ENCODE assay signal across 16 cellular contexts in the genomic region with DNA sequence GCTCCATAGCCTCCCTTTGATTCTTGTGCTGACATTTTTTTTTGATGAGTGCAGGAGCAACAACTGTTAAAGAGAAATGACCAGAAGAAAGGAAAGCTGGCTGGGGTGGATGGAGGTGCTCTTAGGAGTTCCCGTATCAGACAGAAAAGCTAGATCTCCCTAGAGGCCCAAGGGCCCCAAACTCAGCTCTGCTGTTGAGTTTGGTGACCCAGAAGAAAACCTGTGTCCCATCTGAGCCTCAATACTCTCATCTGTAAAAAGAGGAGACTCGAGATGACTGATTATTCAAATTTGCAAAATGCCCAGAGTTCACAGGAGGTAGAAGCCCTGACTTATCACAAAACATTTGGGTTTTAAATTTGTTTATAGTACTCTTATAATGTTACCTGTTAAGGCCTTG.
DNase-seq lines count a peak whose midpoint lies in the region; ATAC-seq and TF ChIP-seq lines count a peak whose summit lies in the region.
"Had no signal": no experiment of that assay in that cellular context is flagged by ENCODE, and none has a peak within 500 bp of the region (broad histone marks: within the 10 kb centered on the region; RNA-seq: fewer than 3 reads in every experiment).

No MANE protein-coding gene starts in this region.

- H3K9me3 Mint-ChIP-seq in nephron progenitor cell = no peaks in the 10 kb centered on the region

- H3K4me1 ChIP-seq in Karpas-422 (ENCODE audit: low read length) = peaks cover 8% of the 10 kb centered on the region
- H3K4me1 ChIP-seq in HAP-1 = peaks cover 9% of the 10 kb centered on the region

- peak overlapping the region; percentile 26 for H3K27ac Mint-ChIP-seq in nephron progenitor cell

- H4K20me1 ChIP-seq in Karpas-422 (ENCODE audit: insufficient read depth, low read depth, low read length) = no peaks in the 10 kb centered on the region

- H3K9me3 ChIP-seq in Karpas-422 (ENCODE audit: low read length) (no peaks in the 10 kb centered on the region), HAP-1 (no peaks in the 10 kb centered on the region)

- no peaks in the 10 kb centered on the region for H3K36me3 Mint-ChIP-seq in nephron progenitor cell (ENCODE audit: low read depth)

- H3K79me2 ChIP-seq in Karpas-422 (ENCODE audit: low read length) = no peaks in the 10 kb centered on the region

- H3K4me2 ChIP-seq in Karpas-422 (ENCODE audit: low read depth, low read length, poor library complexity, severe bottlenecking) = no peak overlapping the region
- H3K4me2 ChIP-seq: KMS-11, PC-9 had no signal

- H3K27me3 ChIP-seq in Karpas-422 (ENCODE audit: low read length) (no peaks in the 10 kb centered on the region), HAP-1 (ENCODE audit: low read depth) (no peaks in the 10 kb centered on the region)

- H2AFZ ChIP-seq in Karpas-422 (ENCODE audit: low read length) = peak overlapping the region; percentile 12; the same call in 1 of the 2 replicates
- H2AFZ ChIP-seq: PC-9 had no signal

- H3K4me3 ChIP-seq in Karpas-422 (ENCODE audit: low read length) (no peak overlapping the region), HAP-1 (no peak overlapping the region)
- H3K4me3 ChIP-seq: PC-9 had no signal

- no peaks in the 10 kb centered on the region for H3K4me1 Mint-ChIP-seq in nephron progenitor cell

- peaks cover 3% of the 10 kb centered on the region for H3K27me3 Mint-ChIP-seq in nephron progenitor cell (ENCODE audit: low read depth, poor library complexity)

- no peak for DNase-seq in Karpas-422
- DNase-seq in nephron progenitor cell = no peak
- no peak for DNase-seq in foreskin melanocyte
- DNase-seq in GF-D8 (lab: John Stamatoyannopoulos, UW) = no peak
- no peak for DNase-seq in HAP-1 (ENCODE audit: low spot score in 2 of 2)
- DNase-seq: COR-L47, GOT3, NCI-H1092, NCI-H146, NCI-H2081, NCI-H748 treated with DMSO at 0.1 percent for 48 hours, PC-9 had no signal

- in situ Hi-C loops in HAP-1 (cut with MboI; ENCODE audit: low sequenced_read_pairs) = no loop called here

- TF ChIP-seq CTCF in nephron progenitor cell (IDR thresholded peaks at IDR 0.05) = no peak

- H3K9ac ChIP-seq in Karpas-422 (ENCODE audit: low read length) = no peak overlapping the region
- H3K9ac ChIP-seq: KMS-11 had no signal

- ATAC-seq in GM18520 (IDR thresholded peaks at IDR 0.05; ENCODE audit: unreplicated experiment) = peak; percentile 35
- ATAC-seq in HG02588 (IDR thresholded peaks at IDR 0.05; ENCODE audit: unreplicated experiment) = peak; percentile 46
- ATAC-seq in HG03025 (IDR thresholded peaks at IDR 0.05; ENCODE audit: low FRiP score, unreplicated experiment) = no peak

- H3K36me3 ChIP-seq in Karpas-422 (ENCODE audit: insufficient read depth, low read length) (no peaks in the 10 kb centered on the region), HAP-1 (replicated peaks) (no peaks in the 10 kb centered on the region)

- H3K4me3 Mint-ChIP-seq in nephron progenitor cell = no peak overlapping the region

- H3K27ac ChIP-seq in Karpas-422 (ENCODE audit: low read length) = no peak overlapping the region
- H3K27ac ChIP-seq: KMS-11, PC-9 had no signal

- no peaks in the 10 kb centered on the region for H3K9me2 ChIP-seq in Karpas-422 (replicated peaks; ENCODE audit: insufficient read depth, low read length)
